In genomic region chr19:36775768-36776167, GRCh38 we compare ENCODE assay signal across 17 cellular contexts. TPM values are rescaled to one million over a fixed set of nuclear protein-coding genes. Genes with fewer than 3 reads are reported as not detected.
A peak's percentile ranks its signal among the peaks of the same experiment; 100 is the strongest.
DNase-seq lines count a peak whose midpoint lies in the region; ATAC-seq lines count a peak whose summit lies in the region.
"Had no signal": no experiment of that assay in that cellular context is flagged by ENCODE, and none has a peak within 500 bp of the region (broad histone marks: within the 10 kb centered on the region; RNA-seq: fewer than 3 reads in every experiment).

No MANE protein-coding gene starts in this region.

- peak overlapping the region; percentile 55 for H3K4me3 Mint-ChIP-seq in memory B cell
- H3K4me3 Mint-ChIP-seq: activated naive CD4-positive, alpha-beta T cell treated with anti-CD3 and anti-CD28 coated beads, Interleukin-2, amount 10 ng/mL, durations not matched to agents 7 days and 5 days had no signal

- no peak overlapping the region for H3K27ac Mint-ChIP-seq in memory B cell

- H3K4me1 Mint-ChIP-seq in memory B cell = peaks cover 22% of the 10 kb centered on the region

- H3K4me3 ChIP-seq in esophagus (ENCODE audit: low read depth in 1 of 2, low read length in 2 of 2) (peak overlapping the region; percentile 14 to 45), urinary bladder (ENCODE audit: low read depth, low read length) (peak overlapping the region; percentile 5)
- H3K4me3 ChIP-seq: upper lobe of right lung had no signal

- H3K4me1 ChIP-seq in esophagus (ENCODE audit: control insufficient read depth in 2 of 2, insufficient read depth in 2 of 2, low read length in 1 of 2) = peaks cover 2 to 4% of the 10 kb centered on the region in 2 donors
- H3K4me1 ChIP-seq in urinary bladder (ENCODE audit: insufficient read depth) = no peaks in the 10 kb centered on the region
- H3K4me1 ChIP-seq: Caco-2 had no signal

- no peaks in the 10 kb centered on the region for H3K36me3 ChIP-seq in esophagus (ENCODE audit: control insufficient read depth in 2 of 2, insufficient read depth in 2 of 2, low read length in 1 of 2)
- no peaks in the 10 kb centered on the region for H3K36me3 ChIP-seq in urinary bladder (ENCODE audit: insufficient read depth)
- H3K36me3 ChIP-seq: right lobe of liver, upper lobe of right lung had no signal

- DNase-seq in Right ventricle myocardium superior (peak; percentile 49), cardiac septum (ENCODE audit: low spot score) (no peak), memory B cell (ENCODE audit: low spot score in 2 of 2) (no peak), NCI-H2107 (lab: John Stamatoyannopoulos, UW) (no peak), NCI-H1048 (lab: John Stamatoyannopoulos, UW) (no peak)
- DNase-seq: activated naive CD4-positive, alpha-beta T cell treated with anti-CD3 and anti-CD28 coated beads, Interleukin-2, amount 10 ng/mL, durations not matched to agents 7 days and 5 days; Caco-2; effector CD8-positive, alpha-beta T cell; NCI-H1092 treated with DMSO at 0.1 percent for 48 hours; NCI-H774; SHP77 treated with DMSO at 0.1 percent for 48 hours; upper lobe of right lung had no signal

- H3K27me3 ChIP-seq in esophagus (ENCODE audit: control insufficient read depth in 1 of 2, insufficient read depth in 2 of 2, low read length in 2 of 2) = no peaks in the 10 kb centered on the region
- H3K27me3 ChIP-seq: right lobe of liver, upper lobe of right lung had no signal

- H3K36me3 Mint-ChIP-seq in memory B cell = peaks cover 12% of the 10 kb centered on the region

- H3K9me3 Mint-ChIP-seq in memory B cell = peaks cover 8% of the 10 kb centered on the region

- peaks cover 6 to 7% of the 10 kb centered on the region in 2 donors for H3K9me3 ChIP-seq in esophagus (ENCODE audit: control insufficient read depth in 2 of 2, insufficient read depth in 1 of 2, low read depth in 1 of 2, low read length in 1 of 2)

- no peaks in the 10 kb centered on the region for H3K27me3 Mint-ChIP-seq in memory B cell
- H3K27me3 Mint-ChIP-seq: activated naive CD4-positive, alpha-beta T cell treated with anti-CD3 and anti-CD28 coated beads, Interleukin-2, amount 10 ng/mL, durations not matched to agents 7 days and 5 days had no signal

- intact Hi-C loops in Right ventricle myocardium superior (cut with DNase I) = no loop called here
- intact Hi-C loops in cardiac septum (cut with DNase I) = loop anchor here (10.0 kb wide), 1 partner anchor 641 kb away; no protein-coding TSS in a partner anchor

- H3K27ac ChIP-seq in esophagus (ENCODE audit: low read depth in 2 of 2, low read length in 1 of 2) (peak overlapping the region in 1 of 2 donors; percentile 6), urinary bladder (ENCODE audit: low read depth) (no peak overlapping the region)
- H3K27ac ChIP-seq: right lobe of liver, upper lobe of right lung had no signal

- 33% methylated on average over 34 to 38 of the region's 38 CpGs for WGBS in esophagus, 2 donors
- WGBS in urinary bladder = 9% methylated on average over 38 of the region's 38 CpGs

- no peak for ATAC-seq in Right ventricle myocardium superior (ENCODE audit: poor library complexity)
- ATAC-seq in memory B cell (ENCODE audit: low read depth) = no peak
- ATAC-seq in GM21528 (IDR thresholded peaks at IDR 0.05; ENCODE audit: low FRiP score, unreplicated experiment) = no peak
- ATAC-seq: HCT116, upper lobe of right lung had no signal

RNA-seq across cellular contexts. Expression of gene ZNF850, which starts 3.2 kb away (rescaled TPM):
- total RNA-seq in Right ventricle myocardium superior (3.7 TPM), cardiac septum (3.3 TPM), urinary bladder (10.8 TPM)
- polyA plus RNA-seq in esophagus (under 1 TPM; 0.13 to 0.55 TPM), urinary bladder (1.0 TPM)
